8 cellular contexts compared by ENCODE assay signal in the genomic region with DNA sequence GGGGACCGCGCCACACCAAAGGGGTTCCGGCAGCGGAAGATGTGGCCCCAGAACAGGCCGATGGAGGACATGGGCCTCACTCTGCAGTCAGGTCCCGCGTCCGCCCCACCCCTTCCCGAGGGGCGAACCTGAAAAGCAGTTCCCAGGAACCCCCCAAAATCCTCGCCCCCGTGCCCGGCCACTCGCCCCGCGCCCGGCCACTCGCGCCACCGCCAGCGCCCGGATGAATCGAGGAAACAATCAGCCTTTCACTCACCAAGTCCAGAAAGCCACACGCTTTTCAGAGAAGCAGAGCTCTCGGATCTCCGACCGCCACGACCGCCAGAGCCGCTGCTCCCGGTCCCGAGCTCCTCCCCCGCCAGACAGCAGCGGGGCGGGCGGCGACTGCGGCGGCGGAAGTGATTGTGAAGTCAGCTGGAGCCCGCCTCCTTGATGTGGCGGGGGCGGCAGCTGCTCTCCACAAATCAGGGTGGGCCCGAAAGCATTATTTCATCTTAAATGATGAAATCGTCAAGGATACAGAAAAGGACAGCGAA. TPM values are rescaled to one million over a fixed set of nuclear protein-coding genes. Genes with fewer than 3 reads are reported as not detected.
A peak's percentile ranks its signal among the peaks of the same experiment; 100 is the strongest.
DNase-seq lines count a peak whose midpoint lies in the region; ATAC-seq and TF ChIP-seq lines count a peak whose summit lies in the region.

TSS of gene PJA1 (minus strand) at position 338 of the 536 bp plus-strand sequence. CDS start 2,380 bp downstream, outside the sequence.

- TF ChIP-seq CTCF in VCaP (conservative IDR thresholded peaks at IDR 0.05) (no peak), breast epithelium (IDR thresholded peaks at IDR 0.05) (no peak)

- H3K4me3 ChIP-seq in breast epithelium (peak within 1 kb of the TSS; percentile 62 to 77 (median 67)), iPS-20b (ENCODE audit: low read length) (peak within 1 kb of the TSS; percentile 82), skeletal muscle tissue (ENCODE audit: low read length in 3 of 3) (peak within 1 kb of the TSS; percentile 75 to 77 (median 77))

- intact Hi-C loops in breast epithelium (cut with DNase I; ENCODE audit: low total_unique reads), result no loop called here

- peak; percentile 92 for ATAC-seq in GM18505 (IDR thresholded peaks at IDR 0.05; ENCODE audit: unreplicated experiment)
- ATAC-seq in HG02885 (IDR thresholded peaks at IDR 0.05; ENCODE audit: poor library complexity, unreplicated experiment), result peak; percentile 89

- H3K9ac ChIP-seq in iPS-20b (ENCODE audit: low read depth, low read length), result peak within 1 kb of the TSS; percentile 79; the same call in 1 of the 2 replicates
- peak within 1 kb of the TSS; percentile 68 to 83 (median 73) for H3K9ac ChIP-seq in skeletal muscle tissue (ENCODE audit: low read depth in 1 of 3, low read length in 3 of 3)

- TF ChIP-seq POLR2A in GM18505 (IDR thresholded peaks at IDR 0.05; ENCODE audit: borderline replicate concordance, extremely low read depth, insufficient read depth, insufficient read length) (peak; percentile 49), breast epithelium (IDR thresholded peaks at IDR 0.05) (no peak)

- H3K4me1 ChIP-seq in breast epithelium (no peaks in the 10 kb centered on the region), iPS-20b (ENCODE audit: insufficient read depth, low read length) (no peaks in the 10 kb centered on the region; the same call in 1 of the 2 replicates), skeletal muscle tissue (ENCODE audit: control insufficient read depth in 3 of 3, insufficient read depth in 3 of 3, low read length in 3 of 3) (peaks cover 0 to 6% (median 2%) of the 10 kb centered on the region in 3 donors)

- H3K27me3 ChIP-seq in breast epithelium, result peaks cover 0 to 42% of the 10 kb centered on the region in 2 donors
- no peaks in the 10 kb centered on the region for H3K27me3 ChIP-seq in iPS-20b (ENCODE audit: insufficient read depth, low read length)
- H3K27me3 ChIP-seq in skeletal muscle tissue (ENCODE audit: control insufficient read depth in 3 of 3, insufficient read depth in 3 of 3, low read length in 3 of 3), result no peaks in the 10 kb centered on the region

- H3K9me3 ChIP-seq in breast epithelium (peaks cover 0 to 14% of the 10 kb centered on the region in 2 donors), iPS-20b (ENCODE audit: insufficient read depth, low read depth, low read length) (no peaks in the 10 kb centered on the region), skeletal muscle tissue (ENCODE audit: control insufficient read depth in 3 of 3, low read length in 3 of 3) (no peaks in the 10 kb centered on the region)

- no peaks in the 10 kb centered on the region for H3K36me3 ChIP-seq in breast epithelium
- H3K36me3 ChIP-seq in iPS-20b (ENCODE audit: insufficient read depth, low read depth, low read length), result peaks cover 24% of the 10 kb centered on the region; the same call in 1 of the 2 replicates
- peaks cover 0 to 5% (median 2%) of the 10 kb centered on the region in 3 donors for H3K36me3 ChIP-seq in skeletal muscle tissue (ENCODE audit: control insufficient read depth in 3 of 3, insufficient read depth in 3 of 3, low read length in 3 of 3)

- H3K27ac ChIP-seq in VCaP (peak within 1 kb of the TSS; percentile 60), breast epithelium (peak within 1 kb of the TSS; percentile 75 to 83), iPS-20b (ENCODE audit: low read length) (no peak within 1 kb of the TSS), skeletal muscle tissue (ENCODE audit: low read depth, low read length) (peak within 1 kb of the TSS; percentile 75)

- DNase-seq in NCI-H2107 (lab: John Stamatoyannopoulos, UW), result peak; percentile 40
- DNase-seq in breast epithelium (ENCODE audit: low spot score in 2 of 2), result peak; percentile 55 to 61
- DNase-seq in KG1 (lab: John Stamatoyannopoulos, UW), result no peak

RNA-seq across cellular contexts. Expression of gene PJA1, which starts in this region (rescaled TPM):
- 10 to 100 TPM; 20.0 to 50.1 (median 25.6) TPM for total RNA-seq in breast epithelium
- total RNA-seq in skeletal muscle tissue, result 51.7 TPM
